Comparison of ENCODE assay signal across 8 cellular contexts in the genomic region with DNA sequence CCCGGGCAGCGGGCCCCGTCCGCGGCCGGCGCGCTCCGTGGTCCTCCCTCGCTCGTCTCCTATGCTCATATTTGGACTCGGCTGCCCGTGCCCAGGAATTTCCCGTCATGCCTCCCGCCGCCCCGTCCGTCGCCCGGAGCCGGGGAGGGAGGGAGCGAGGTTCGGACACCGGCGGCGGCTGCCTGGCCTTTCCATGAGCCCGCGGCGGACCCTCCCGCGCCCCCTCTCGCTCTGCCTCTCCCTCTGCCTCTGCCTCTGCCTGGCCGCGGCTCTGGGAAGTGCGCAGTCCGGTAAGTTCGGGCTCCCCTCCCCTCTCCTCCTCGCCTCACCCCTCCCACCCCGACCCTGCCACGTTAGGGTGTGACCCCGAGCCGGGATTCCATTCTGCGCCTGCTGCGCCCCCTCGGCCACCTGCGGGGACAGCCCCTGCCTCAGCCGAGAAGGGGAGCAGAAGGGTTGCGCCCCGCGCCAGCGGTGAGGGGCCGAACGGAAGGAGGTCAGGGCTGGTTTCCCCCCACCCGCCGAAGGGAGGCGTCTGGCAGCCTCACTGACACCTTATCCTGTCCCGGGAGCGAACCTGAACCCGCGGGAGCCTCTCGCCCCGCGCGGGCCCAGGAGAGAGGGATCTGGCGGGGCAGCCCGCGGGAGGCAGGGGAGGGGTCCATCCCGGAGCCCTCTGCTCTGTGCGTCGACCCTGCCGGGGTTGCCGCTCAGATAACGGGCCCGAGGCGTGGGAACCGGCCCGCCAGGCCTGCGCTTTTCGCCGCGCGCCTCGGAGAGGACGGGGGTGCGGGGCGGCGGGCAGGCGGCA. TPM values are rescaled to one million over a fixed set of nuclear protein-coding genes. Genes with fewer than 3 reads are reported as not detected.
DNase-seq lines count a peak whose midpoint lies in the region; ATAC-seq and TF ChIP-seq lines count a peak whose summit lies in the region.

A gene (plus strand): TSS at position 108 of the 811 bp plus-strand sequence. CDS start 29,897 bp downstream, outside the sequence.

- ATAC-seq in HG02588 (IDR thresholded peaks at IDR 0.05; ENCODE audit: unreplicated experiment) = peak; percentile 62

- in situ Hi-C loops in T47D (cut with HindIII; ENCODE audit: low pct_unique_long_range_greater_than_20kb, low sequenced_read_pairs) = no loop called here

- H3K9me2 ChIP-seq in PC-9 (ENCODE audit: insufficient read depth) = no peaks in the 10 kb centered on the region

- no peak within 1 kb of the TSS for H3K27ac ChIP-seq in PC-9

- POLR2A ChIA-PET in PC-9 (lab: Charles Lee; ENCODE audit: unreplicated experiment) = no interaction called here

- CTCF ChIA-PET in PC-9 (lab: Charles Lee) = no interaction called here

- intact Hi-C loops in PC-9 (cut with micrococcal nuclease; ENCODE audit: unreplicated experiment) = loop anchor here (10.0 kb wide), 1 partner anchor 484 kb away; no protein-coding TSS in a partner anchor

- no peak; the same call in 1 of the 2 replicates for TF ChIP-seq CTCF in PC-9 (conservative IDR thresholded peaks at IDR 0.05)

- H3K4me1 ChIP-seq in PC-9 (replicated peaks; ENCODE audit: insufficient read depth) = peaks cover 4% of the 10 kb centered on the region; the same call in 1 of the 2 replicates

- DNase-seq in activated CD4-positive, alpha-beta T cell treated with anti-CD3 and anti-CD28 coated beads for 48 hours = peak; percentile 14
- DNase-seq in activated CD4-positive, alpha-beta T cell treated with anti-CD3 and anti-CD28 coated beads, Interleukin-2, amount 50 U/mL, for 1 hour = no peak
- peak in 1 of 2 experiments; percentile 51 for DNase-seq in PC-9
- peak; percentile 86 to 91 for DNase-seq in T47D (ENCODE audit: low read depth in 1 of 2, low spot score in 1 of 2)
- DNase-seq in retina = peak; percentile 87
- DNase-seq in MV-4-11 (lab: John Stamatoyannopoulos, UW) = no peak

- H3K4me3 ChIP-seq in PC-9 = peak within 1 kb of the TSS; percentile 82
- peak within 1 kb of the TSS; percentile 84 for H3K4me3 ChIP-seq in iPS-11a (ENCODE audit: low read depth, low read length)

- no peaks in the 10 kb centered on the region for H3K79me2 ChIP-seq in PC-9 (ENCODE audit: low read depth)

- H3F3A ChIP-seq in PC-9 (ENCODE audit: insufficient read depth, low read depth) = 0 out of 2 replicates have a peak, but pooled peaks cover 5% of the 10 kb centered on the region

- no peaks in the 10 kb centered on the region for H3K9me3 ChIP-seq in PC-9 (ENCODE audit: insufficient read depth, low read depth)

- peaks cover 18% of the 10 kb centered on the region; the same call in 1 of the 2 replicates for H3K27me3 ChIP-seq in PC-9 (ENCODE audit: insufficient read depth, low read depth)

- peak within 1 kb of the TSS; percentile 95 for H3K4me2 ChIP-seq in PC-9

- BruUV-seq in PC-9 (replicated peaks; lab: Mats Ljungman, UMichigan) = no TSS peak

- no peaks in the 10 kb centered on the region for H3K36me3 ChIP-seq in PC-9 (ENCODE audit: low read depth)

- peak within 1 kb of the TSS; percentile 96 for H2AFZ ChIP-seq in PC-9

- H4K20me1 ChIP-seq in PC-9 (ENCODE audit: insufficient read depth) = no peaks in the 10 kb centered on the region

RNA-seq across cellular contexts. Expression of the gene that starts here (rescaled TPM):
- 0.55 and 1.2 TPM in 2 replicates for total RNA-seq in PC-9 (2021)

Comparison
In these comparisons a context has a peak if more than half of its experiments do, and no peak if none do; other contexts are left out.
1. DNase-seq: peak in activated CD4-positive, alpha-beta T cell treated with anti-CD3 and anti-CD28 coated beads for 48 hours (single experiment), T47D (2 of 2) and retina (single experiment); none in activated CD4-positive, alpha-beta T cell treated with anti-CD3 and anti-CD28 coated beads, Interleukin-2, amount 50 U/mL, for 1 hour (single experiment) and MV-4-11 (single experiment).